ENCODE assay signal across 11 cellular contexts in the genomic region with DNA sequence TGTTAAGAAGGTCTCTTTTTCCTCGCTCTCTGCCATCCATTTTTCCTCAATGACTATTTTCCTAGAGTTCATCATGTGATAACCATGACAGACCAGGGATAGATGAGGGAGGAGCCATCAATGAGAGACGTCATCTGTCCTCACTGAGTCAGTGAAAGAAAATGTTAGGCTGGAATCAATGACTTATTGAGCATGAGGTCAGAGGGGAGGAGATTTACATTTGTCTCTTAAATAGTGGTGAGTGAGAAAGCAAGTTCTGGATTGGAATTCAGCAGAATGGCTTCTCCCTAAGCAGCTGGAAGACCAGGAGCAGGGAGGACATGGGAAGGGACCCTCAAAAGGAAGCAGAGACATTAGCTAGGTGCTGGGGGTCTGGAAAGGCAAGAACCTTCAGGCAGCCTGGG. TPM values are rescaled to one million over a fixed set of nuclear protein-coding genes. Genes with fewer than 3 reads are reported as not detected.
DNase-seq lines count a peak whose midpoint lies in the region; ATAC-seq and TF ChIP-seq lines count a peak whose summit lies in the region.
"Had no signal": no experiment of that assay in that cellular context is flagged by ENCODE, and none has a peak within 500 bp of the region (broad histone marks: within the 10 kb centered on the region; RNA-seq: fewer than 3 reads in every experiment).

No MANE protein-coding gene starts in this region.

- no peak overlapping the region for H3K4me3 ChIP-seq in SK-N-SH (ENCODE audit: low read depth in 2 of 2, low read length in 1 of 2)
- H3K4me3 ChIP-seq in fibroblast of pulmonary artery (replicated peaks; ENCODE audit: low read depth, low read length): no peak overlapping the region
- no peak overlapping the region for H3K4me3 ChIP-seq in spleen
- H3K4me3 ChIP-seq: right lobe of liver had no signal

- DNase-seq in DMS53 (lab: John Stamatoyannopoulos, UW) (peak; percentile 25), DMS53 treated with DMSO at 0.1 percent for 48 hours (lab: John Stamatoyannopoulos, UW; ENCODE audit: unreplicated experiment) (no peak), SK-N-SH (no peak), fibroblast of pulmonary artery (ENCODE audit: low read depth) (peak; percentile 95), spleen (no peak)
- no peak for DNase-seq in stimulated activated CD4-positive, alpha-beta T cell treated with anti-CD3 and anti-CD28 coated beads, Interleukin-1b, Interleukin-23, amount 100 ng/mL, for 48 hours
- DNase-seq in stimulated activated CD4-positive, alpha-beta T cell treated with anti-CD3 and anti-CD28 coated beads, Interleukin-4, amount 100 ng/mL, for 1 hour: no peak
- DNase-seq: BE2C, NCI-H1092 treated with DMSO at 0.1 percent for 48 hours, right lobe of liver had no signal

- H3K9me3 ChIP-seq in SK-N-SH: no peaks in the 10 kb centered on the region
- H3K9me3 ChIP-seq in spleen: no peaks in the 10 kb centered on the region
- H3K9me3 ChIP-seq: BE2C, right lobe of liver had no signal

- no peak for TF ChIP-seq RAD21 in SK-N-SH (IDR thresholded peaks at IDR 0.05; ENCODE audit: low read length)

- TF ChIP-seq POLR2A in spleen (IDR thresholded peaks at IDR 0.05): no peak

- POLR2A ChIA-PET in SK-N-SH (lab: Yijun Ruan, JAX): no interaction called here

- TF ChIP-seq EP300 in SK-N-SH (IDR thresholded peaks at IDR 0.05; ENCODE audit: borderline replicate concordance in 1 of 2, low read depth in 1 of 2, low read length in 1 of 2): no peak

- 33% methylated on average over 2 of the region's 2 CpGs for WGBS in SK-N-SH (ENCODE audit: low lambda C conversion rate)
- 80 to 87% (median 85%) methylated on average over 2 of the region's 2 CpGs for WGBS in spleen, 5 donors

- H3K4me2 ChIP-seq in SK-N-SH: 0 out of 2 replicates have a peak overlapping the region, but pooled peaks have one; percentile 18

- TF ChIP-seq CTCF in SK-N-SH (IDR thresholded peaks at IDR 0.05): no peak
- no peak for TF ChIP-seq CTCF in fibroblast of pulmonary artery (IDR thresholded peaks at IDR 0.05; ENCODE audit: low read length, missing control alignments)
- TF ChIP-seq CTCF in spleen (IDR thresholded peaks at IDR 0.05 in 8 of 11, conservative IDR thresholded peaks at IDR 0.05 in 3 of 11): no peak

- peak overlapping the region in 1 of 2 experiments; percentile 67; a peak in 2 of 4 replicates for H3K27ac ChIP-seq in SK-N-SH (ENCODE audit: low read depth in 2 of 2, low read length in 1 of 2)
- H3K27ac ChIP-seq in spleen: peak overlapping the region in 5 of 8 donors; percentile 75 to 86 (median 77)

- H2AFZ ChIP-seq in SK-N-SH (ENCODE audit: low read depth): no peak overlapping the region; the same call in 1 of the 2 replicates

- no peaks in the 10 kb centered on the region for H3K27me3 ChIP-seq in SK-N-SH (ENCODE audit: insufficient read depth)
- H3K27me3 ChIP-seq in spleen (replicated peaks in 1 of 7): no peaks in the 10 kb centered on the region
- H3K27me3 ChIP-seq: BE2C, right lobe of liver had no signal

- no peak overlapping the region for H3K9ac ChIP-seq in SK-N-SH

- no peaks in the 10 kb centered on the region for H3K79me2 ChIP-seq in SK-N-SH (ENCODE audit: insufficient read depth)

- intact Hi-C loops in spleen (cut with DNase I; ENCODE audit: low total_unique reads): loop anchor here (10.0 kb wide), 1 partner anchor 119 kb away; a partner anchor contains a TSS

- peaks cover 6% of the 10 kb centered on the region for H3F3A ChIP-seq in SK-N-SH (replicated peaks; ENCODE audit: insufficient read depth)

- ATAC-seq in HG02938 (IDR thresholded peaks at IDR 0.05; ENCODE audit: unreplicated experiment): no peak

- H3K36me3 ChIP-seq in SK-N-SH (replicated peaks in 1 of 2; ENCODE audit: control insufficient read depth in 1 of 2, insufficient read depth in 2 of 2, low read length in 1 of 2) (no peaks in the 10 kb centered on the region), spleen (no peaks in the 10 kb centered on the region)
- H3K36me3 ChIP-seq: BE2C, right lobe of liver had no signal

- no peaks in the 10 kb centered on the region for H4K20me1 ChIP-seq in SK-N-SH (ENCODE audit: insufficient read depth)

- H3K9me2 ChIP-seq in SK-N-SH: no peaks in the 10 kb centered on the region

- H3K4me1 ChIP-seq in SK-N-SH (ENCODE audit: control insufficient read depth in 1 of 2, insufficient read depth in 2 of 2, low read depth in 1 of 2, low read length in 1 of 2) (peaks cover 0 to 13% of the 10 kb centered on the region in 2 experiments; a peak in 1 of 4 replicates), spleen (peaks cover 40 to 87% (median 74%) of the 10 kb centered on the region in 6 donors)
- H3K4me1 ChIP-seq: BE2C had no signal

- CTCF ChIA-PET in SK-N-SH (lab: Yijun Ruan, JAX): interaction anchor here (1.2 to 3.3 kb wide), 2 partner anchors 10 to 11 kb away, joined by 9 to 21 read pairs; no protein-coding TSS in a partner anchor

TF ChIP-seq in SK-N-SH, 30 proteins besides CTCF, POLR2A, EP300 and RAD21:
- TF ChIP-seq, protein P1, sequence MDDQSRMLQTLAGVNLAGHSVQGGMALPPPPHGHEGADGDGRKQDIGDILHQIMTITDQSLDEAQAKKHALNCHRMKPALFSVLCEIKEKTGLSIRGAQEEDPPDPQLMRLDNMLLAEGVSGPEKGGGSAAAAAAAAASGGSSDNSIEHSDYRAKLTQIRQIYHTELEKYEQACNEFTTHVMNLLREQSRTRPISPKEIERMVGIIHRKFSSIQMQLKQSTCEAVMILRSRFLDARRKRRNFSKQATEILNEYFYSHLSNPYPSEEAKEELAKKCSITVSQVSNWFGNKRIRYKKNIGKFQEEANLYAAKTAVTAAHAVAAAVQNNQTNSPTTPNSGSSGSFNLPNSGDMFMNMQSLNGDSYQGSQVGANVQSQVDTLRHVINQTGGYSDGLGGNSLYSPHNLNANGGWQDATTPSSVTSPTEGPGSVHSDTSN (IDR thresholded peaks at IDR 0.05): peak; percentile 43; the same call in 1 of the 2 replicates
- TF ChIP-seq, protein P2, sequence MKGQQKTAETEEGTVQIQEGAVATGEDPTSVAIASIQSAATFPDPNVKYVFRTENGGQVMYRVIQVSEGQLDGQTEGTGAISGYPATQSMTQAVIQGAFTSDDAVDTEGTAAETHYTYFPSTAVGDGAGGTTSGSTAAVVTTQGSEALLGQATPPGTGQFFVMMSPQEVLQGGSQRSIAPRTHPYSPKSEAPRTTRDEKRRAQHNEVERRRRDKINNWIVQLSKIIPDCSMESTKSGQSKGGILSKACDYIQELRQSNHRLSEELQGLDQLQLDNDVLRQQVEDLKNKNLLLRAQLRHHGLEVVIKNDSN (IDR thresholded peaks at IDR 0.05; ENCODE audit: borderline replicate concordance, low read depth): 0 out of 2 replicates have a peak, but pooled peaks have one; percentile 29
- TF ChIP-seq TAF1 (IDR thresholded peaks at IDR 0.05; ENCODE audit: borderline replicate concordance, low read depth, low read length): peak; percentile 24; the same call in 1 of the 2 replicates
- TF ChIP-seq JUND (IDR thresholded peaks at IDR 0.05): peak; percentile 78
- peak; percentile 71; the same call in 1 of the 2 replicates for TF ChIP-seq FOSL2 (IDR thresholded peaks at IDR 0.05; ENCODE audit: borderline replicate concordance, low read depth)
- no peak for TF ChIP-seq TEAD4 (IDR thresholded peaks at IDR 0.05; ENCODE audit: borderline replicate concordance, insufficient read depth)
- TF ChIP-seq POLR2AphosphoS5 (IDR thresholded peaks at IDR 0.05; ENCODE audit: low read depth, low read length): no peak

RNA-seq across cellular contexts. Expression of a gene that starts 28.2 kb away (rescaled TPM):
- polyA plus RNA-seq in SK-N-SH (2012; rRNA removed): 9.3 and 10.8 TPM in 2 replicates
- polyA plus RNA-seq in SK-N-SH (2012; cell fraction: cytosol; rRNA removed): 9.3 and 9.6 TPM in 2 replicates
- polyA plus RNA-seq in SK-N-SH (2012; cell fraction: nucleus; rRNA removed): 45.6 and 46.7 TPM in 2 replicates
- total RNA-seq in spleen: 100 to 1,000 TPM in 4 of 7 donors, 10 to 100 TPM in 3; 82.0 to 136 (median 112) TPM
- polyA plus RNA-seq in spleen: 10 to 100 TPM; 29.5 to 48.4 (median 38.4) TPM

Comparison
In these comparisons a context has a peak if more than half of its experiments do, and no peak if none do; other contexts are left out.
1. DNase-seq: peak in DMS53 (single experiment) and fibroblast of pulmonary artery (single experiment); none in DMS53 treated with DMSO at 0.1 percent for 48 hours (single experiment), SK-N-SH (single experiment), spleen (single experiment), stimulated activated CD4-positive, alpha-beta T cell treated with anti-CD3 and anti-CD28 coated beads, Interleukin-1b, Interleukin-23, amount 100 ng/mL, for 48 hours (single experiment) and stimulated activated CD4-positive, alpha-beta T cell treated with anti-CD3 and anti-CD28 coated beads, Interleukin-4, amount 100 ng/mL, for 1 hour (single experiment).